In the genomic region with DNA sequence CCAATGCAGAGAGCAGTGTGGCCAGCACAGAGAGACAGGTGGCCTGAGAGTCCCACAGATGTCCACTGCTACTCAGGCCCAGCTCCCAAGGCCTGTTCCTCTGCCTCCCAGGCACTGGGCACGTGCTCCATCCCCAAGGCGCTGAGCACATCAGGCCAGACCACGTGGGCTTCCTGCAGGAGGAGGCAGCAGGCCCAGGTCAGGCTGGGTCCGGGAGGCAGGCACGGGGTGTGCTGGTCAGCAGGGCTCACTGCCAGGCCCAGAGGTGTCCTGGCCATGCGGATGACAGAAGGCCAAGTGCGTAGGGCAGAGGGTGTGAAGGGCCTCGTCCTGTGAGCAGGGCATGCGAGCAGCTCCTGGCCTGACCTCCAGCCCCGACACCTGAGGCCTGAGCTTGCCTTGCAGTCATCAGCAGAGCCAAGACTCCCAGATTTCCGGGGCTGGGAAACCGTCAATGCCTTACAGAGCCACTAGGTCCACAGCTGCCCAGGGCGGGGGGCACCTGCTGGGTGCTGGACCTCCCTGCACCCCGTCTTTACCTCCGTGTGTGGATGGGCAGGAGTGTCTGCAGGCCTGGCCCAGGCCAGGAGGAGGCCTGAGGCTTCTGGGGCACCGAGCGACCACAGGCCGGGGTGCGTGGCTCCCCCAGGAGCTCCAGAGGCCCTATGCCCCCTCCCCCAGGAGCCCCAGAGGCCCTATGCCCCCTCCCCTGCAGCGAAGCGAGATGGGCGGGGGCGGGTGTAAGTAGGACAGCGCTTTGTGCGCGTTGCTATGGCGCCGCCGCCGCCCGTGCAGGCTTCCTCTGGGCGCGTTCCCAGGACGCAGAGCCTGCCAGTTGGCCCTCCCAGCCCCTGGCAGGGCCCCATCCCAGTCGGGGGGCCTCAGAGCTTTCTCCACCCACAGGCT, we compare ENCODE assay signal across 9 cellular contexts. TPM values are rescaled to one million over a fixed set of nuclear protein-coding genes. Genes with fewer than 3 reads are reported as not detected.
DNase-seq lines count a peak whose midpoint lies in the region; ATAC-seq, FAIRE-seq and TF ChIP-seq lines count a peak whose summit lies in the region.
"Had no signal": no experiment of that assay in that cellular context is flagged by ENCODE, and none has a peak within 500 bp of the region (broad histone marks: within the 10 kb centered on the region; RNA-seq: fewer than 3 reads in every experiment).

No MANE protein-coding gene starts in this region.

- H3K9me3 Mint-ChIP-seq in activated CD8-positive, alpha-beta T cell treated with anti-CD3 and anti-CD28 coated beads for 36 hours: no peaks in the 10 kb centered on the region
- H3K9me3 Mint-ChIP-seq in natural killer cell treated with Interleukin-12 subunit alpha and Interleukin-12 subunit beta and Interleukin-15 and Interleukin-18, amount 100 ng/mL, for 72 hours: no peaks in the 10 kb centered on the region

- peak overlapping the region; percentile 98 for H2BK5ac ChIP-seq in neuronal stem cell (ENCODE audit: low read length)

- H2BK15ac ChIP-seq in neuronal stem cell (ENCODE audit: low read length): peak overlapping the region; percentile 70

- CTCF ChIA-PET in activated CD8-positive, alpha-beta T cell treated with anti-CD3 and anti-CD28 coated beads for 36 hours (lab: Charles Lee): interaction anchor here (0.9 to 3.6 kb wide), 3 partner anchors 15 to 44 kb away, joined by 3 to 18 read pairs (median 4); no protein-coding TSS in a partner anchor

- no peak for ATAC-seq in HG03457 (IDR thresholded peaks at IDR 0.05; ENCODE audit: unreplicated experiment)
- ATAC-seq in activated CD8-positive, alpha-beta T cell treated with anti-CD3 and anti-CD28 coated beads for 36 hours: no peak
- no peak for ATAC-seq in natural killer cell treated with Interleukin-12 subunit alpha and Interleukin-12 subunit beta and Interleukin-15 and Interleukin-18, amount 100 ng/mL, for 72 hours

- H3K4me1 ChIP-seq in BE2C (peaks cover 22% of the 10 kb centered on the region), neuronal stem cell (ENCODE audit: control insufficient read depth in 2 of 2, insufficient read depth in 1 of 2, low read depth in 1 of 2, low read length in 2 of 2) (peaks cover 39 to 64% of the 10 kb centered on the region in 2 donors)

- peak overlapping the region; percentile 97 for H3K14ac ChIP-seq in neuronal stem cell (ENCODE audit: low read length)

- H3K36me3 ChIP-seq in BE2C (no peaks in the 10 kb centered on the region), neuronal stem cell (replicated peaks in 1 of 2; ENCODE audit: control insufficient read depth in 2 of 2, insufficient read depth in 2 of 2, low read length in 2 of 2) (no peaks in the 10 kb centered on the region)

- no peak overlapping the region for H3K4me3 Mint-ChIP-seq in activated CD8-positive, alpha-beta T cell treated with anti-CD3 and anti-CD28 coated beads for 36 hours
- H3K4me3 Mint-ChIP-seq in natural killer cell treated with Interleukin-12 subunit alpha and Interleukin-12 subunit beta and Interleukin-15 and Interleukin-18, amount 100 ng/mL, for 72 hours: no peak overlapping the region

- H3K36me3 Mint-ChIP-seq in activated CD8-positive, alpha-beta T cell treated with anti-CD3 and anti-CD28 coated beads for 36 hours (ENCODE audit: low read depth): no peaks in the 10 kb centered on the region
- no peaks in the 10 kb centered on the region for H3K36me3 Mint-ChIP-seq in natural killer cell treated with Interleukin-12 subunit alpha and Interleukin-12 subunit beta and Interleukin-15 and Interleukin-18, amount 100 ng/mL, for 72 hours

- H3K9ac ChIP-seq in neuronal stem cell (ENCODE audit: low read depth, low read length, poor library complexity): peak overlapping the region; percentile 80

- POLR2A ChIA-PET in activated CD8-positive, alpha-beta T cell treated with anti-CD3 and anti-CD28 coated beads for 36 hours (lab: Charles Lee): interaction anchor here (0.8 kb wide), 1 partner anchor 25 kb away, joined by 3 read pairs; no protein-coding TSS in a partner anchor

- peak overlapping the region; percentile 29 for H4K8ac ChIP-seq in neuronal stem cell (ENCODE audit: low read depth, low read length)

- no peak overlapping the region for H3K27ac ChIP-seq in neuronal stem cell (replicated peaks; ENCODE audit: low read length)

- H3K9me3 ChIP-seq in BE2C (no peaks in the 10 kb centered on the region), neuronal stem cell (replicated peaks in 1 of 2; ENCODE audit: control insufficient read depth in 2 of 2, insufficient read depth in 1 of 2, low read depth in 1 of 2, low read length in 2 of 2) (no peaks in the 10 kb centered on the region)

- peak overlapping the region; percentile 99 for H2AK5ac ChIP-seq in neuronal stem cell (ENCODE audit: low read depth, low read length)

- peaks cover 10% of the 10 kb centered on the region for H3K79me1 ChIP-seq in neuronal stem cell (ENCODE audit: low read depth, low read length)

- intact Hi-C loops in head of caudate nucleus (cut with DNase I): loop anchor here (2.0 to 10.0 kb wide), 2 partner anchors 25 to 49 kb away; no protein-coding TSS in a partner anchor
- intact Hi-C loops in activated CD8-positive, alpha-beta T cell treated with anti-CD3 and anti-CD28 coated beads for 36 hours (cut with micrococcal nuclease): no loop called here

- no peak overlapping the region for H3K27ac Mint-ChIP-seq in activated CD8-positive, alpha-beta T cell treated with anti-CD3 and anti-CD28 coated beads for 36 hours
- H3K27ac Mint-ChIP-seq in natural killer cell treated with Interleukin-12 subunit alpha and Interleukin-12 subunit beta and Interleukin-15 and Interleukin-18, amount 100 ng/mL, for 72 hours: no peak overlapping the region

- DNase-seq in BE2C: peak; percentile 51
- DNase-seq in NCI-H2227 treated with DMSO at 0.1 percent for 48 hours (lab: John Stamatoyannopoulos, UW): peak; percentile 38
- peak; percentile 75 to 96 (median 89) for DNase-seq in head of caudate nucleus
- DNase-seq in neuronal stem cell (ENCODE audit: low spot score): no peak
- no peak for DNase-seq in activated CD8-positive, alpha-beta T cell treated with anti-CD3 and anti-CD28 coated beads for 36 hours
- DNase-seq in natural killer cell treated with Interleukin-12 subunit alpha and Interleukin-12 subunit beta and Interleukin-15 and Interleukin-18, amount 100 ng/mL, for 72 hours (ENCODE audit: low spot score): no peak
- no peak for DNase-seq in RCC 7860 (ENCODE audit: low spot score)
- DNase-seq: activated naive CD4-positive, alpha-beta T cell treated with Interleukin-2 at 50 U/mL for 16 hours had no signal

- H2BK12ac ChIP-seq in neuronal stem cell (ENCODE audit: low read length): peak overlapping the region; percentile 100

- no peak overlapping the region for H3K4me3 ChIP-seq in BE2C (ENCODE audit: low read depth, low read length)
- H3K4me3 ChIP-seq in neuronal stem cell (ENCODE audit: low read length in 2 of 2): no peak overlapping the region

- H3K4me2 ChIP-seq in neuronal stem cell (ENCODE audit: insufficient read depth, low read length, poor library complexity, severe bottlenecking): no peak overlapping the region

- H3K4me1 Mint-ChIP-seq in activated CD8-positive, alpha-beta T cell treated with anti-CD3 and anti-CD28 coated beads for 36 hours (ENCODE audit: low read depth): no peaks in the 10 kb centered on the region
- H3K4me1 Mint-ChIP-seq in natural killer cell treated with Interleukin-12 subunit alpha and Interleukin-12 subunit beta and Interleukin-15 and Interleukin-18, amount 100 ng/mL, for 72 hours (ENCODE audit: low read depth in 2 of 2): no peaks in the 10 kb centered on the region

- H3K27me3 Mint-ChIP-seq in activated CD8-positive, alpha-beta T cell treated with anti-CD3 and anti-CD28 coated beads for 36 hours: no peaks in the 10 kb centered on the region
- peaks cover 0 to 4% of the 10 kb centered on the region in 2 donors for H3K27me3 Mint-ChIP-seq in natural killer cell treated with Interleukin-12 subunit alpha and Interleukin-12 subunit beta and Interleukin-15 and Interleukin-18, amount 100 ng/mL, for 72 hours

- peak overlapping the region; percentile 100 for H3K4ac ChIP-seq in neuronal stem cell (ENCODE audit: low read length)

- H3K27me3 ChIP-seq in BE2C (no peaks in the 10 kb centered on the region), neuronal stem cell (ENCODE audit: control insufficient read depth in 3 of 3, insufficient read depth in 3 of 3, low read depth in 1 of 3, low read length in 3 of 3) (no peaks in the 10 kb centered on the region)

- FAIRE-seq in RCC 7860 (lab: Jason Lieb, UNC): no peak

- H2BK120ac ChIP-seq in neuronal stem cell (ENCODE audit: low read depth, low read length): peak overlapping the region; percentile 99

- WGBS in neuronal stem cell (ENCODE audit: extremely low coverage in 2 of 2, insufficient read length in 2 of 2, insufficient replicate concordance in 1 of 2), 2 donors: no CpG with 5 or more reads among the region's 35 CpGs

- TF ChIP-seq CTCF in BE2C (IDR thresholded peaks at IDR 0.05; ENCODE audit: low read depth, low read length): no peak
- no peak for TF ChIP-seq CTCF in activated CD8-positive, alpha-beta T cell treated with anti-CD3 and anti-CD28 coated beads for 36 hours (IDR thresholded peaks at IDR 0.05)

- H3K23ac ChIP-seq in neuronal stem cell (ENCODE audit: low read depth, low read length, poor library complexity): peak overlapping the region; percentile 85

- H2AFZ ChIP-seq in neuronal stem cell (ENCODE audit: low read length): peak overlapping the region; percentile 43

- peak overlapping the region; percentile 93 for H3K18ac ChIP-seq in neuronal stem cell (ENCODE audit: low read length)

- peak overlapping the region; percentile 99 for H4K91ac ChIP-seq in neuronal stem cell (ENCODE audit: low read depth, low read length, poor library complexity)

RNA-seq across cellular contexts. Expression of a gene that starts 15.0 kb away (rescaled TPM):
- 137 TPM for polyA plus RNA-seq in BE2C (2012; ENCODE audit: insufficient read depth, insufficient read length, low read depth)
- 2.1 TPM for polyA plus RNA-seq in neuronal stem cell (2013, experiment 1 of 2)
- polyA plus RNA-seq in neuronal stem cell (2013, experiment 2 of 2): 2.2 TPM
- total RNA-seq in activated CD8-positive, alpha-beta T cell treated with anti-CD3 and anti-CD28 coated beads for 36 hours: 1 to 10 TPM; 9.9 TPM
- 10 to 100 TPM; 13.2 to 29.7 TPM for total RNA-seq in natural killer cell treated with Interleukin-12 subunit alpha and Interleukin-12 subunit beta and Interleukin-15 and Interleukin-18, amount 100 ng/mL, for 72 hours

RNA-seq across cellular contexts. Expression of a gene that starts 18.5 kb away (rescaled TPM):
- polyA plus RNA-seq in BE2C (2012; ENCODE audit: insufficient read depth, insufficient read length, low read depth): 54.9 TPM
- polyA plus RNA-seq in neuronal stem cell (2013, experiment 1 of 2): 11.7 TPM
- polyA plus RNA-seq in neuronal stem cell (2013, experiment 2 of 2): 11.8 TPM
- total RNA-seq in activated CD8-positive, alpha-beta T cell treated with anti-CD3 and anti-CD28 coated beads for 36 hours: 10 to 100 TPM; 28.8 to 29.6 TPM
- 10 to 100 TPM; 27.4 to 29.6 TPM for total RNA-seq in natural killer cell treated with Interleukin-12 subunit alpha and Interleukin-12 subunit beta and Interleukin-15 and Interleukin-18, amount 100 ng/mL, for 72 hours

RNA-seq across cellular contexts. Expression of a gene that starts 18.8 kb away (rescaled TPM):
- 43.8 TPM for polyA plus RNA-seq in BE2C (2012; ENCODE audit: insufficient read depth, insufficient read length, low read depth)
- polyA plus RNA-seq in neuronal stem cell (2013, experiment 1 of 2): 45.8 TPM
- polyA plus RNA-seq in neuronal stem cell (2013, experiment 2 of 2): 47.5 TPM
- total RNA-seq in activated CD8-positive, alpha-beta T cell treated with anti-CD3 and anti-CD28 coated beads for 36 hours: 10 to 100 TPM; 40.3 to 45.6 TPM
- 10 to 100 TPM; 35.8 to 38.3 TPM for total RNA-seq in natural killer cell treated with Interleukin-12 subunit alpha and Interleukin-12 subunit beta and Interleukin-15 and Interleukin-18, amount 100 ng/mL, for 72 hours

RNA-seq across cellular contexts. Expression of a gene that starts 21.3 kb away (rescaled TPM):
- polyA plus RNA-seq in BE2C (2012; ENCODE audit: insufficient read depth, insufficient read length, low read depth): 1,667 TPM
- polyA plus RNA-seq in neuronal stem cell (2013, experiment 1 of 2): 418 TPM
- 412 TPM for polyA plus RNA-seq in neuronal stem cell (2013, experiment 2 of 2)
- 1 to 10 TPM; 5.8 to 9.1 TPM for total RNA-seq in activated CD8-positive, alpha-beta T cell treated with anti-CD3 and anti-CD28 coated beads for 36 hours
- 1 to 10 TPM; 3.0 to 4.6 TPM for total RNA-seq in natural killer cell treated with Interleukin-12 subunit alpha and Interleukin-12 subunit beta and Interleukin-15 and Interleukin-18, amount 100 ng/mL, for 72 hours

Comparison
In these comparisons a context has a peak if more than half of its experiments do, and no peak if none do; other contexts are left out.
1. DNase-seq: peak in BE2C (single experiment), NCI-H2227 treated with DMSO at 0.1 percent for 48 hours (single experiment) and head of caudate nucleus (42 of 42); none in neuronal stem cell (single experiment), activated CD8-positive, alpha-beta T cell treated with anti-CD3 and anti-CD28 coated beads for 36 hours (single experiment), natural killer cell treated with Interleukin-12 subunit alpha and Interleukin-12 subunit beta and Interleukin-15 and Interleukin-18, amount 100 ng/mL, for 72 hours (single experiment) and RCC 7860 (single experiment).